Comparison of ENCODE assay signal across 22 cellular contexts in the genomic region with DNA sequence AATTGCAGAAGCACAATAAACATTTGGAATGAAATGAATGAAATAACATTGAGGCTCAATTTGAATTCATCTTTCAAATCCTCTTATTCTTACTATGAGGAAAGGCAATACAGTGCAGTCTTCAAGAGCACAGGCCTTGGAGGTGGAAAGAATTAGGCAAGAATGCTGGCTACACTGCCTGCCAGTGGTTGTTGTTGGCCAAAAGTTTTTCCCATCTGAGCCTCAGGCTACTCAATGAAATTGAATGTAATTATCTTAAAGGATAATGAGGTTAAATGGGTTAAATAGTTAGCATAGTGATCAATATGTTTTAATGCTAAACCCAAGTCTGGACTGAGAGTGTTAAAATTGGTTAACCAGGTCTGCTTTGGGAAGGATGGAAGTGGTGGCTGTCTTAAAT.
DNase-seq lines count a peak whose midpoint lies in the region; ATAC-seq, FAIRE-seq and TF ChIP-seq lines count a peak whose summit lies in the region.
"Had no signal": no experiment of that assay in that cellular context is flagged by ENCODE, and none has a peak within 500 bp of the region (broad histone marks: within the 10 kb centered on the region; RNA-seq: fewer than 3 reads in every experiment).

No MANE protein-coding gene starts in this region.

- peaks cover 14% of the 10 kb centered on the region for H3K36me3 Mint-ChIP-seq in nephron progenitor cell (ENCODE audit: low read depth)
- H3K36me3 Mint-ChIP-seq: CD8-positive, alpha-beta T cell had no signal

- no peak for TF ChIP-seq POLR2A in H54 (IDR thresholded peaks at IDR 0.05; ENCODE audit: low read depth, low read length)

- H3K4me3 Mint-ChIP-seq in nephron progenitor cell = no peak overlapping the region
- H3K4me3 Mint-ChIP-seq: B cell; CD4-positive, alpha-beta T cell; CD8-positive, alpha-beta T cell had no signal

- no peak for TF ChIP-seq CTCF in nephron progenitor cell (IDR thresholded peaks at IDR 0.05)

- H3K27me3 Mint-ChIP-seq in nephron progenitor cell (ENCODE audit: low read depth, poor library complexity) = no peaks in the 10 kb centered on the region
- H3K27me3 Mint-ChIP-seq: B cell; CD4-positive, alpha-beta T cell had no signal

- peak overlapping the region; percentile 8 for H3K27ac Mint-ChIP-seq in nephron progenitor cell
- H3K27ac Mint-ChIP-seq: B cell; CD4-positive, alpha-beta T cell; CD8-positive, alpha-beta T cell had no signal

- peaks cover 4% of the 10 kb centered on the region for H3K9me3 Mint-ChIP-seq in nephron progenitor cell
- H3K9me3 Mint-ChIP-seq: CD4-positive, alpha-beta T cell; CD8-positive, alpha-beta T cell had no signal

- FAIRE-seq in H54 (lab: Jason Lieb, UNC) = peak; percentile 20
- FAIRE-seq: A549, GM12878, GM12892, GM18507 had no signal

- peaks cover 36% of the 10 kb centered on the region for H3K4me1 Mint-ChIP-seq in nephron progenitor cell
- H3K4me1 Mint-ChIP-seq: B cell had no signal

- DNase-seq in ELF-1 (ENCODE audit: low read depth, low spot score) = peak; percentile 16
- DNase-seq in H54 (ENCODE audit: insufficient read length, low spot score) = no peak
- peak; percentile 93 for DNase-seq in cerebellar cortex (ENCODE audit: low spot score)
- no peak for DNase-seq in nephron progenitor cell
- no peak for DNase-seq in Kasumi-1 (lab: John Stamatoyannopoulos, UW)
- DNase-seq: AML-193; Caco-2; CD4-positive, alpha-beta T cell; CD8-positive, alpha-beta T cell; DMS 273 treated with DMSO at 0.1 percent for 48 hours; DMS153; DMS79; DND-41; EL; GDM1 had no signal

- no peak for ATAC-seq in HG03025 (IDR thresholded peaks at IDR 0.05; ENCODE audit: low FRiP score, unreplicated experiment)
- no peak for ATAC-seq in GM21576 (IDR thresholded peaks at IDR 0.05; ENCODE audit: unreplicated experiment)
- ATAC-seq: A549; CD8-positive, alpha-beta T cell; GM12878 had no signal

Comparison
In these comparisons a context has a peak if more than half of its experiments do, and no peak if none do; other contexts are left out.
1. DNase-seq: peak in ELF-1 (single experiment) and cerebellar cortex (single experiment); none in H54 (single experiment), nephron progenitor cell (single experiment) and Kasumi-1 (0 of 2).